Comparison of ENCODE assay signal across 14 cellular contexts in genomic region chr21:43370091-43370658, GRCh38. TPM values are rescaled to one million over a fixed set of nuclear protein-coding genes. Genes with fewer than 3 reads are reported as not detected.
A peak's percentile ranks its signal among the peaks of the same experiment; 100 is the strongest.
DNase-seq lines count a peak whose midpoint lies in the region; ATAC-seq, FAIRE-seq and TF ChIP-seq lines count a peak whose summit lies in the region.
"Had no signal": no experiment of that assay in that cellular context is flagged by ENCODE, and none has a peak within 500 bp of the region (broad histone marks: within the 10 kb centered on the region; RNA-seq: fewer than 3 reads in every experiment).

No MANE protein-coding gene starts in this region.

- CTCF ChIA-PET in GM12878 (lab: Yijun Ruan, JAX) = interaction anchor here (3.1 kb wide), 1 partner anchor 14 kb away, joined by 12 read pairs; no protein-coding TSS in a partner anchor

- FAIRE-seq in GM12878 (lab: Jason Lieb, UNC) = no peak

- H3K9me3 ChIP-seq in BLaER1 = no peaks in the 10 kb centered on the region
- H3K9me3 ChIP-seq in GM12878 (replicated peaks; ENCODE audit: control insufficient read depth, insufficient read depth, low read length) = no peaks in the 10 kb centered on the region

- H3K36me3 Mint-ChIP-seq in mesothelial cell of epicardium = no peaks in the 10 kb centered on the region
- H3K36me3 Mint-ChIP-seq: CD4-positive, alpha-beta memory T cell had no signal

- H3K4me3 Mint-ChIP-seq in mesothelial cell of epicardium = peak overlapping the region; percentile 10
- H3K4me3 Mint-ChIP-seq: CD4-positive, alpha-beta memory T cell; stimulated activated naive CD8-positive, alpha-beta T cell treated with anti-CD3 and anti-CD28 coated beads, Interleukin-15, Interleukin-2, amounts not matched to agents 100 ng/mL and 50 ng/mL, for 24 hours had no signal

- 15% methylated on average over 20 of the region's 20 CpGs for WGBS in GM12878 (ENCODE audit: insufficient coverage, insufficient replicate concordance, low lambda C conversion rate, missing lambda C conversion rate)

- H3K9ac ChIP-seq in BLaER1 = peak overlapping the region; percentile 7; the same call in 1 of the 2 replicates
- H3K9ac ChIP-seq in GM12878 (ENCODE audit: control insufficient read depth, insufficient read depth, low read length) = no peak overlapping the region

- SMC1A ChIA-PET in GM12878 (lab: Charles Lee; ENCODE audit: uncharacterized antibody, unreplicated experiment) = interaction anchor here (1.4 kb wide), 1 partner anchor 16 kb away, joined by 5 read pairs; no protein-coding TSS in a partner anchor

- RAD21 ChIA-PET in GM12878 (lab: Charles Lee; ENCODE audit: unreplicated experiment) = no interaction called here

- peak overlapping the region; percentile 71 for H3K27ac Mint-ChIP-seq in mesothelial cell of epicardium
- H3K27ac Mint-ChIP-seq: CD4-positive, alpha-beta memory T cell; stimulated activated naive CD8-positive, alpha-beta T cell treated with anti-CD3 and anti-CD28 coated beads, Interleukin-15, Interleukin-2, amounts not matched to agents 100 ng/mL and 50 ng/mL, for 24 hours had no signal

- no peak for TF ChIP-seq RAD21 in GM12878 (IDR thresholded peaks at IDR 0.05; ENCODE audit: insufficient read depth, low read depth, low read length)

- H3K4me1 ChIP-seq in BLaER1 = peaks cover 72% of the 10 kb centered on the region
- peaks cover 22% of the 10 kb centered on the region for H3K4me1 ChIP-seq in GM12878 (ENCODE audit: control insufficient read depth, insufficient read depth, low read length)

- no peak for TF ChIP-seq EP300 in GM12878 (IDR thresholded peaks at IDR 0.05; ENCODE audit: borderline replicate concordance in 1 of 2, control insufficient read depth in 1 of 2, low read depth in 2 of 2, low read length in 2 of 2)

- BruUV-seq in GM12878 (replicated peaks; lab: Mats Ljungman, UMichigan) = no TSS peak

- no peaks in the 10 kb centered on the region for H3K79me2 ChIP-seq in GM12878 (ENCODE audit: control insufficient read depth, insufficient read depth, low read length)

- in situ Hi-C loops in GM12878 (cut with MboI) = no loop called here

- DNase-seq in M059J (ENCODE audit: low read depth) (peak; percentile 66), GM12878 (ENCODE audit: low read depth, low spot score) (no peak), mesothelial cell of epicardium (ENCODE audit: low spot score in 2 of 2, unreplicated experiment in 2 of 2) (no peak), SIG-M5 treated with dmso at 0.1 percent for 504 hours (lab: John Stamatoyannopoulos, UW; ENCODE audit: unreplicated experiment) (no peak), cerebellar nuclear complex (lab: John Stamatoyannopoulos, UW) (no peak), T1000 (lab: John Stamatoyannopoulos, UW) (no peak)
- DNase-seq: activated naive CD4-positive, alpha-beta T cell treated with Interleukin-2 at 50 U/mL for 16 hours; retina; stimulated activated CD4-positive, alpha-beta T cell treated with anti-CD3 and anti-CD28 coated beads, Interleukin-4, amount 100 ng/mL, for 1 hour had no signal

- POLR2A ChIA-PET in GM12878 (lab: Charles Lee) = interaction anchor here (1.2 to 2.1 kb wide), 3 partner anchors 14 to 18 kb away, joined by 3 to 6 read pairs (median 5); no protein-coding TSS in a partner anchor

- H3K27me3 ChIP-seq in BLaER1 = no peaks in the 10 kb centered on the region
- no peaks in the 10 kb centered on the region; a peak in 1 of 4 replicates for H3K27me3 ChIP-seq in GM12878 (replicated peaks in 1 of 2; ENCODE audit: control insufficient read depth in 2 of 2, insufficient read depth in 2 of 2, low read length in 1 of 2)

- TF ChIP-seq CTCF in GM12878 (IDR thresholded peaks at IDR 0.05 in 2 of 3, conservative IDR thresholded peaks at IDR 0.05 in 1 of 3; ENCODE audit: control insufficient read depth in 2 of 3, extremely low read depth in 1 of 3, insufficient read depth in 1 of 3, low read depth in 3 of 3, low read length in 3 of 3) = no peak
- TF ChIP-seq CTCF in mesothelial cell of epicardium (IDR thresholded peaks at IDR 0.05; ENCODE audit: unreplicated experiment) = no peak

- no peaks in the 10 kb centered on the region for H3K9me3 Mint-ChIP-seq in mesothelial cell of epicardium
- H3K9me3 Mint-ChIP-seq: CD4-positive, alpha-beta memory T cell; stimulated activated naive CD8-positive, alpha-beta T cell treated with anti-CD3 and anti-CD28 coated beads, Interleukin-15, Interleukin-2, amounts not matched to agents 100 ng/mL and 50 ng/mL, for 24 hours had no signal

- no peak overlapping the region for H2AFZ ChIP-seq in GM12878 (ENCODE audit: control insufficient read depth, low read depth, low read length)

- H3K27me3 Mint-ChIP-seq in mesothelial cell of epicardium (ENCODE audit: low read depth) = no peaks in the 10 kb centered on the region

- intact Hi-C loops in GM12878 (cut with micrococcal nuclease; ENCODE audit: unreplicated experiment) = no loop called here

- H3K27ac ChIP-seq in BLaER1 = no peak overlapping the region
- no peak overlapping the region for H3K27ac ChIP-seq in GM12878 (ENCODE audit: control insufficient read depth, insufficient read depth)

- H3K4me3 ChIP-seq in BLaER1 (no peak overlapping the region), GM12878 (no peak overlapping the region)

- no peak for TF ChIP-seq POLR2A in GM12878 (IDR thresholded peaks at IDR 0.05; ENCODE audit: low read depth, low read length)

- peak; percentile 44 for ATAC-seq in GM12878
- no peak for ATAC-seq in GM21825 (IDR thresholded peaks at IDR 0.05; ENCODE audit: unreplicated experiment)
- ATAC-seq: Panc1 had no signal

- H3K36me3 ChIP-seq in BLaER1 (no peaks in the 10 kb centered on the region), GM12878 (ENCODE audit: control insufficient read depth in 2 of 2, insufficient read depth in 2 of 2, low read length in 1 of 2) (no peaks in the 10 kb centered on the region)

- H3K4me1 Mint-ChIP-seq in mesothelial cell of epicardium = peaks cover 44% of the 10 kb centered on the region
- H3K4me1 Mint-ChIP-seq: CD4-positive, alpha-beta memory T cell had no signal

- H3K4me2 ChIP-seq in BLaER1 (peak overlapping the region; percentile 92), GM12878 (ENCODE audit: control insufficient read depth, insufficient read depth) (no peak overlapping the region)

- no peaks in the 10 kb centered on the region for H4K20me1 ChIP-seq in BLaER1
- H4K20me1 ChIP-seq in GM12878 (ENCODE audit: control insufficient read depth, insufficient read depth) = no peaks in the 10 kb centered on the region

TF ChIP-seq in GM12878, 131 proteins besides CTCF, POLR2A, EP300 and RAD21:
- TF ChIP-seq NFYA (IDR thresholded peaks at IDR 0.05; ENCODE audit: borderline replicate concordance, low read depth, low read length) (no peak), USF1 (IDR thresholded peaks at IDR 0.05; ENCODE audit: borderline replicate concordance, extremely low read length, insufficient read depth, low read depth, low read length) (peak; percentile 27), BACH1 (IDR thresholded peaks at IDR 0.05; ENCODE audit: borderline replicate concordance) (no peak), MEF2B (IDR thresholded peaks at IDR 0.05; ENCODE audit: partially characterized antibody, poor library complexity, severe bottlenecking) (peak; percentile 34), RAD51 (IDR thresholded peaks at IDR 0.05) (0 out of 2 replicates have a peak, but pooled peaks have one; percentile 18), WRNIP1 (IDR thresholded peaks at IDR 0.05; ENCODE audit: borderline replicate concordance, low read depth, low read length) (no peak)
TF ChIP-seq in GM12878: peak in this region for 3.

RNA-seq across cellular contexts. Expression of gene SIK1, which starts 56.8 kb away (rescaled TPM):
- total RNA-seq in M059J (2014; rRNA removed; shearing (Covaris generic)) = 1.2 and 3.6 TPM in 2 replicates
- 10.5 and 12.9 TPM in 2 replicates for total RNA-seq in GM12878 (2013; cell fraction: nucleolus; rRNA removed)
- 0.16 and 0.40 TPM in 2 replicates for total RNA-seq in GM12878 (2014; rRNA removed)
- total RNA-seq in GM12878 (2014; rRNA removed; fragmentation: Illumina TruSeq; extraction: Trizol) = 0.83 and 1.5 TPM in 2 replicates
- 7.0 and 7.3 TPM in 2 replicates for total RNA-seq in GM12878 (2021)
- 0.75 TPM for polyA plus RNA-seq in GM12878 (2011; ENCODE audit: low read depth)
- 3.1 and 3.6 TPM in 2 replicates for polyA plus RNA-seq in GM12878 (2011; rRNA removed)
- 0.33 and 1.8 TPM in 2 replicates for polyA plus RNA-seq in GM12878 (2011; cell fraction: cytosol; rRNA removed)
- 1.8 and 2.6 TPM in 2 replicates for polyA plus RNA-seq in GM12878 (2011; cell fraction: nucleus; rRNA removed)
- 0.56 and 1.9 TPM in 2 replicates for polyA plus RNA-seq in GM12878 (2012)
- 5.5 and 8.3 TPM in 2 replicates for polyA plus RNA-seq in GM12878 (2014; fragmentation: Illumina TruSeq; extraction: Trizol)
- under 1 TPM; 0.03 to 0.05 TPM for polyA plus RNA-seq in GM12878 (2014; fragmentation: Nextera tagmentation; extraction: Ambion mirVana)
- 0.96 and 2.8 TPM in 2 replicates for polyA plus RNA-seq in GM12878 (2014; rRNA removed)
- not detected for polyA plus RNA-seq in GM12878 (2016; fragmentation: Nextera tagmentation; extraction: Ambion mirVana)
- 1.5 and 2.9 TPM in 2 replicates for polyA minus RNA-seq in GM12878 (2011; rRNA and poly(A)+ RNA removed)
- polyA minus RNA-seq in GM12878 (2011; cell fraction: cytosol; rRNA and poly(A)+ RNA removed) = 5.5 and 7.7 TPM in 2 replicates
- polyA minus RNA-seq in GM12878 (2011; cell fraction: nucleus; rRNA and poly(A)+ RNA removed) = 1.8 and 6.9 TPM in 2 replicates
- total RNA-seq in mesothelial cell of epicardium = 30.5 to 36.1 TPM (median 31.6 TPM) in 3 replicates
- polyA plus RNA-seq: CD4-positive, alpha-beta memory T cell had no signal
